In genomic region chr11:66593650-66594049, GRCh38 we compare ENCODE assay signal across 8 cellular contexts. TPM values are rescaled to one million over a fixed set of nuclear protein-coding genes. Genes with fewer than 3 reads are reported as not detected.
DNase-seq lines count a peak whose midpoint lies in the region; ATAC-seq and TF ChIP-seq lines count a peak whose summit lies in the region.

No MANE protein-coding gene starts in this region.

- no peak for ATAC-seq in heart left ventricle
- ATAC-seq in left ventricle myocardium superior = no peak

- H3K27me3 ChIP-seq in heart left ventricle = no peaks in the 10 kb centered on the region
- H3K27me3 ChIP-seq in brain microvascular endothelial cell (replicated peaks) = no peaks in the 10 kb centered on the region
- H3K27me3 ChIP-seq in vagina = no peaks in the 10 kb centered on the region

- intact Hi-C loops in heart left ventricle (cut with DNase I) (loop anchor here in 7 of 10 donors (1.0 to 10.0 kb wide), 4 partner anchors 23 to 251 kb away; partner anchors contain the start of genes RBM4B (in 6 of the 7), RBM14 (in 1 of the 7) and RCE1 (in 1 of the 7)), left ventricle myocardium superior (cut with micrococcal nuclease) (no loop called here), vagina (cut with DNase I) (no loop called here)

- DNase-seq in heart left ventricle (no peak), left ventricle myocardium superior (no peak), brain microvascular endothelial cell (no peak), vagina (ENCODE audit: extremely low spot score in 2 of 2) (no peak), germinal center (ENCODE audit: low spot score) (no peak), NCI-H345 (lab: John Stamatoyannopoulos, UW) (no peak), RKO (ENCODE audit: low spot score) (no peak)

- TF ChIP-seq POLR2A in heart left ventricle (IDR thresholded peaks at IDR 0.05) = no peak
- no peak for TF ChIP-seq POLR2A in vagina (IDR thresholded peaks at IDR 0.05)

- H3K4me1 ChIP-seq in heart left ventricle (peaks cover 2 to 38% (median 28%) of the 10 kb centered on the region in 12 donors), mesodermal cell (ENCODE audit: control insufficient read depth, insufficient read depth, low read length, poor library complexity, severe bottlenecking) (no peaks in the 10 kb centered on the region), vagina (peaks cover 32% of the 10 kb centered on the region)

- TF ChIP-seq CTCF in heart left ventricle (IDR thresholded peaks at IDR 0.05) (no peak), brain microvascular endothelial cell (IDR thresholded peaks at IDR 0.05; ENCODE audit: low read depth, low read length, missing control alignments) (no peak), vagina (IDR thresholded peaks at IDR 0.05) (no peak)

- H3K36me3 ChIP-seq in heart left ventricle (peaks cover 0 to under 1% (median 0%) of the 10 kb centered on the region in 9 donors), brain microvascular endothelial cell (replicated peaks) (no peaks in the 10 kb centered on the region), mesodermal cell (ENCODE audit: control insufficient read depth, insufficient read depth, low read length) (no peaks in the 10 kb centered on the region), vagina (no peaks in the 10 kb centered on the region)

- WGBS in heart left ventricle, 4 donors = 59 to 69% (median 66%) methylated on average over 7 of the region's 7 CpGs
- 79 to 95% methylated on average over 7 of the region's 7 CpGs for WGBS in mesodermal cell (ENCODE audit: insufficient coverage in 2 of 2), 2 experiments

- in situ Hi-C loops in brain microvascular endothelial cell (cut with HindIII; ENCODE audit: low pct_ligation_motif_present, low sequenced_read_pairs) = no loop called here

- peak overlapping the region in 10 of 12 donors; percentile 65 to 91 (median 80) for H3K27ac ChIP-seq in heart left ventricle
- H3K27ac ChIP-seq in brain microvascular endothelial cell = no peak overlapping the region
- no peak overlapping the region for H3K27ac ChIP-seq in mesodermal cell (ENCODE audit: low read depth, low read length, severe bottlenecking)
- peak overlapping the region; percentile 68 for H3K27ac ChIP-seq in vagina

- H3K9me3 ChIP-seq in heart left ventricle (no peaks in the 10 kb centered on the region), mesodermal cell (ENCODE audit: control insufficient read depth, low read length) (peaks cover 20% of the 10 kb centered on the region), vagina (no peaks in the 10 kb centered on the region)

- H3K4me3 ChIP-seq in heart left ventricle = peak overlapping the region; percentile 42 to 80 (median 68)
- H3K4me3 ChIP-seq in brain microvascular endothelial cell (ENCODE audit: low read depth, low read length) = peak overlapping the region; percentile 70
- peak overlapping the region; percentile 70 for H3K4me3 ChIP-seq in mesodermal cell (ENCODE audit: extremely low read depth, insufficient read depth, low read length, poor library complexity, severe bottlenecking)
- peak overlapping the region; percentile 52 to 86 for H3K4me3 ChIP-seq in vagina

RNA-seq across cellular contexts. Expression of gene CCS, which starts 0.7 kb away (rescaled TPM):
- total RNA-seq in heart left ventricle = 10 to 100 TPM; 13.9 to 26.7 (median 19.1) TPM
- 10 to 100 TPM; 20.2 to 41.1 TPM for polyA plus RNA-seq in heart left ventricle
- 26.8 TPM for total RNA-seq in left ventricle myocardium superior
- polyA plus RNA-seq in mesodermal cell (2013, experiment 1 of 2) = 40.0 TPM
- polyA plus RNA-seq in mesodermal cell (2013, experiment 2 of 2) = 39.3 TPM
- total RNA-seq in vagina = 42.5 TPM

RNA-seq across cellular contexts. Expression of gene CCDC87, which starts 0.8 kb away (rescaled TPM):
- total RNA-seq in heart left ventricle (under 1 TPM; 0.14 to 0.63 (median 0.36) TPM), left ventricle myocardium superior (0.25 TPM), vagina (0.74 TPM)
- polyA plus RNA-seq in heart left ventricle = under 1 TPM; 0.15 to 0.18 TPM
- polyA plus RNA-seq in mesodermal cell (2013, experiment 1 of 2) = 0.15 TPM
- polyA plus RNA-seq in mesodermal cell (2013, experiment 2 of 2) = 0.20 TPM

RNA-seq across cellular contexts. Expression of gene RBM14, which starts 22.8 kb away (rescaled TPM):
- total RNA-seq in heart left ventricle (10 to 100 TPM; 20.3 to 40.0 (median 30.6) TPM), left ventricle myocardium superior (31.4 TPM), vagina (34.9 TPM)
- 10 to 100 TPM; 17.4 to 34.3 TPM for polyA plus RNA-seq in heart left ventricle
- polyA plus RNA-seq in mesodermal cell (2013, experiment 1 of 2) = 33.7 TPM
- polyA plus RNA-seq in mesodermal cell (2013, experiment 2 of 2) = 29.4 TPM

RNA-seq across cellular contexts. Expression of gene CTSF, which starts 25.2 kb away (rescaled TPM):
- 10 to 100 TPM; 34.6 to 76.4 (median 52.8) TPM for total RNA-seq in heart left ventricle
- 10 to 100 TPM; 17.7 to 23.3 TPM for polyA plus RNA-seq in heart left ventricle
- total RNA-seq in left ventricle myocardium superior = 64.5 TPM
- polyA plus RNA-seq in mesodermal cell (2013, experiment 1 of 2) = 10.0 TPM
- 9.0 TPM for polyA plus RNA-seq in mesodermal cell (2013, experiment 2 of 2)
- 85.7 TPM for total RNA-seq in vagina

RNA-seq across cellular contexts. Expression of gene RBM4, which starts 44.9 kb away (rescaled TPM):
- 10 to 100 TPM; 46.4 to 89.4 (median 56.6) TPM for total RNA-seq in heart left ventricle
- polyA plus RNA-seq in heart left ventricle = 10 to 100 TPM; 46.8 to 61.6 TPM
- 69.5 TPM for total RNA-seq in left ventricle myocardium superior
- polyA plus RNA-seq in mesodermal cell (2013, experiment 1 of 2) = 150 TPM
- 129 TPM for polyA plus RNA-seq in mesodermal cell (2013, experiment 2 of 2)
- total RNA-seq in vagina = 61.1 TPM

Comparison
In these comparisons a context has a peak if more than half of its experiments do, and no peak if none do; other contexts are left out.
1. intact Hi-C loops: an anchor here in heart left ventricle (1.0 to 10.0 kb wide); none called in left ventricle myocardium superior and vagina.
2. H3K27ac ChIP-seq: peak in heart left ventricle (10 of 12) and vagina (single experiment); none in brain microvascular endothelial cell (single experiment) and mesodermal cell (single experiment).
3. Peak in every context shown above with its lines, with median percentiles within 50 percentile points of each other: H3K4me3 ChIP-seq.